ENCODE assay signal across 24 cellular contexts in genomic region chr13:79883216-79883615, GRCh38.
"Had no signal": no experiment of that assay in that cellular context is flagged by ENCODE, and none has a peak within 500 bp of the region (broad histone marks: within the 10 kb centered on the region; RNA-seq: fewer than 3 reads in every experiment).

No MANE protein-coding gene starts in this region.

- H3K9me3 ChIP-seq: left ventricle myocardium inferior, mucosa of descending colon, ovary, right atrium auricular region, right lobe of liver, stomach, testis, thyroid gland, transverse colon, upper lobe of left lung, vagina had no signal

- H3K36me3 Mint-ChIP-seq: naive thymus-derived CD4-positive, alpha-beta T cell; natural killer cell treated with Interleukin-12 subunit alpha and Interleukin-12 subunit beta and Interleukin-15 and Interleukin-18, amount 100 ng/mL, for 72 hours; stimulated activated naive B cell treated with anti-CD40 and anti-IgM and Interleukin-4, amounts not matched to agents 10 μg/mL and 1 μg/mL and 100 μg/mL, for 72 hours had no signal

- H3K9me3 Mint-ChIP-seq: natural killer cell treated with Interleukin-12 subunit alpha and Interleukin-12 subunit beta and Interleukin-15 and Interleukin-18, amount 100 ng/mL, for 72 hours had no signal

- H3K36me3 ChIP-seq: left ventricle myocardium inferior, ovary, right atrium auricular region, right lobe of liver, stomach, thyroid gland, transverse colon, upper lobe of left lung, vagina had no signal

- H3K4me1 Mint-ChIP-seq: naive thymus-derived CD4-positive, alpha-beta T cell; stimulated activated naive B cell treated with anti-CD40 and anti-IgM and Interleukin-4, amounts not matched to agents 10 μg/mL and 1 μg/mL and 100 μg/mL, for 72 hours had no signal

- H3K27me3 ChIP-seq: hepatocyte, ovary, right atrium auricular region, right lobe of liver, stomach, testis, thyroid gland, transverse colon, upper lobe of left lung, vagina had no signal

- H3K79me2 ChIP-seq: hepatocyte had no signal

- H3K4me2 ChIP-seq: hepatocyte, smooth muscle cell had no signal

- H3K4me3 Mint-ChIP-seq: naive thymus-derived CD4-positive, alpha-beta T cell; natural killer cell treated with Interleukin-12 subunit alpha and Interleukin-12 subunit beta and Interleukin-15 and Interleukin-18, amount 100 ng/mL, for 72 hours; neural crest cell; stimulated activated naive B cell treated with anti-CD40 and anti-IgM and Interleukin-4, amounts not matched to agents 10 μg/mL and 1 μg/mL and 100 μg/mL, for 72 hours had no signal

- H2AFZ ChIP-seq: hepatocyte had no signal

- H3K4me3 ChIP-seq: hepatocyte, left ventricle myocardium inferior, lung, mucosa of descending colon, ovary, right atrium auricular region, right lobe of liver, smooth muscle cell, stomach, testis, thyroid gland, transverse colon, upper lobe of left lung, vagina had no signal

- H3K27ac Mint-ChIP-seq: naive thymus-derived CD4-positive, alpha-beta T cell; natural killer cell treated with Interleukin-12 subunit alpha and Interleukin-12 subunit beta and Interleukin-15 and Interleukin-18, amount 100 ng/mL, for 72 hours; progenitor cell of endocrine pancreas; stimulated activated naive B cell treated with anti-CD40 and anti-IgM and Interleukin-4, amounts not matched to agents 10 μg/mL and 1 μg/mL and 100 μg/mL, for 72 hours had no signal

- DNase-seq: islet precursor cell; left ventricle myocardium inferior; midbrain; mucosa of descending colon; naive thymus-derived CD4-positive, alpha-beta T cell; ovary; right lobe of liver; stimulated activated CD4-positive, alpha-beta T cell treated with anti-CD3 and anti-CD28 coated beads, Interleukin-1b, Interleukin-23, amount 100 ng/mL, for 48 hours; stimulated activated CD4-positive, alpha-beta T cell treated with anti-CD3 and anti-CD28 coated beads, Interleukin-2, amount 100 ng/mL, for 48 hours; stimulated activated naive B cell treated with anti-CD40 and anti-IgM and Interleukin-4, amounts not matched to agents 10 μg/mL and 1 μg/mL and 100 μg/mL, for 72 hours; stimulated activated naive CD8-positive, alpha-beta T cell treated with anti-CD3 and anti-CD28 coated beads, Interleukin-15, Interleukin-2, amounts not matched to agents 100 U/mL and 50 U/mL, for 24 hours; stomach; testis; thyroid gland; transverse colon; upper lobe of left lung had no signal

- H3K27me3 Mint-ChIP-seq: natural killer cell treated with Interleukin-12 subunit alpha and Interleukin-12 subunit beta and Interleukin-15 and Interleukin-18, amount 100 ng/mL, for 72 hours; progenitor cell of endocrine pancreas had no signal

- ATAC-seq: mucosa of descending colon; naive thymus-derived CD4-positive, alpha-beta T cell; natural killer cell treated with Interleukin-12 subunit alpha and Interleukin-12 subunit beta and Interleukin-15 and Interleukin-18, amount 100 ng/mL, for 72 hours; right lobe of liver; stimulated activated naive B cell treated with anti-CD40 and anti-IgM and Interleukin-4, amounts not matched to agents 10 μg/mL and 1 μg/mL and 100 μg/mL, for 72 hours; stimulated activated naive CD8-positive, alpha-beta T cell treated with anti-CD3 and anti-CD28 coated beads, Interleukin-15, Interleukin-2, amounts not matched to agents 100 U/mL and 50 U/mL, for 24 hours had no signal

- H3K4me1 ChIP-seq: left ventricle myocardium inferior, right atrium auricular region, right lobe of liver, stomach, testis, thyroid gland, transverse colon, upper lobe of left lung, vagina had no signal

- H3K27ac ChIP-seq: hepatocyte, left ventricle myocardium inferior, ovary, right atrium auricular region, right lobe of liver, stomach, testis, thyroid gland, transverse colon, upper lobe of left lung, vagina had no signal
